ENCODE assay signal across 8 cellular contexts in genomic region chr10:92830478-92831389, GRCh38. TPM values are rescaled to one million over a fixed set of nuclear protein-coding genes. Genes with fewer than 3 reads are reported as not detected.
DNase-seq lines count a peak whose midpoint lies in the region; TF ChIP-seq lines count a peak whose summit lies in the region.

No MANE protein-coding gene starts in this region.

- DNase-seq in GM06990 (ENCODE audit: extremely low read depth, insufficient read length), result no peak
- peak; percentile 82 for DNase-seq in dermis blood vessel endothelial cell
- DNase-seq in NCI-H446 treated with DMSO at 0.1 percent for 48 hours (lab: John Stamatoyannopoulos, UW), result no peak
- DNase-seq in nephron progenitor cell, result no peak
- no peak for DNase-seq in DMS 273 (lab: John Stamatoyannopoulos, UW; ENCODE audit: unreplicated experiment)
- DNase-seq in NCI-H345 treated with DMSO at 0.1 percent for 48 hours (lab: John Stamatoyannopoulos, UW; ENCODE audit: unreplicated experiment), result no peak

- H3K4me3 ChIP-seq in GM06990 (replicated peaks; ENCODE audit: low read depth, low read length) (peak overlapping the region; percentile 36), SU-DHL-6 (ENCODE audit: insufficient read depth, low read length, poor library complexity, severe bottlenecking) (no peak overlapping the region), skeletal muscle tissue (ENCODE audit: low read length in 3 of 3) (peak overlapping the region in 2 of 3 donors; percentile 1 to 3)

- H3K9me3 ChIP-seq in SU-DHL-6 (ENCODE audit: insufficient read depth, low read length) (no peaks in the 10 kb centered on the region), skeletal muscle tissue (ENCODE audit: control insufficient read depth in 3 of 3, low read length in 3 of 3) (no peaks in the 10 kb centered on the region)

- peak overlapping the region; percentile 49 for H2AFZ ChIP-seq in SU-DHL-6 (ENCODE audit: low read depth, low read length, severe bottlenecking)

- H3K9ac ChIP-seq in SU-DHL-6 (ENCODE audit: low read length) (peak overlapping the region; percentile 29; the same call in 1 of the 2 replicates), skeletal muscle tissue (ENCODE audit: low read depth in 1 of 3, low read length in 3 of 3) (no peak overlapping the region)

- H3K4me1 Mint-ChIP-seq in nephron progenitor cell, result peaks cover 12% of the 10 kb centered on the region

- no peaks in the 10 kb centered on the region for H3K79me2 ChIP-seq in SU-DHL-6 (ENCODE audit: insufficient read depth, low read length)

- no peaks in the 10 kb centered on the region for H3K9me3 Mint-ChIP-seq in nephron progenitor cell

- H3K27ac ChIP-seq in SU-DHL-6 (ENCODE audit: low read depth, low read length) (no peak overlapping the region), skeletal muscle tissue (ENCODE audit: low read depth, low read length) (no peak overlapping the region)

- H3K27me3 ChIP-seq in GM06990 (replicated peaks; ENCODE audit: control insufficient read depth, insufficient read depth, low read length) (no peaks in the 10 kb centered on the region; the same call in 1 of the 2 replicates), SU-DHL-6 (ENCODE audit: low read length) (no peaks in the 10 kb centered on the region), skeletal muscle tissue (ENCODE audit: control insufficient read depth in 3 of 3, insufficient read depth in 3 of 3, low read length in 3 of 3) (no peaks in the 10 kb centered on the region)

- no peak overlapping the region for H3K27ac Mint-ChIP-seq in nephron progenitor cell

- H3K27me3 Mint-ChIP-seq in nephron progenitor cell (ENCODE audit: low read depth, poor library complexity), result no peaks in the 10 kb centered on the region

- no peaks in the 10 kb centered on the region for H3K36me3 Mint-ChIP-seq in nephron progenitor cell (ENCODE audit: low read depth)

- H3F3A ChIP-seq in SU-DHL-6 (ENCODE audit: insufficient read depth), result no peaks in the 10 kb centered on the region

- no peak for TF ChIP-seq CTCF in GM06990 (IDR thresholded peaks at IDR 0.05; ENCODE audit: insufficient read depth, low read length, poor library complexity, severe bottlenecking)
- no peak for TF ChIP-seq CTCF in SU-DHL-6 (IDR thresholded peaks at IDR 0.05; ENCODE audit: insufficient read depth, low read length, poor library complexity, severe bottlenecking)
- TF ChIP-seq CTCF in nephron progenitor cell (IDR thresholded peaks at IDR 0.05), result no peak

- peaks cover 7 to 14% (median 14%) of the 10 kb centered on the region in 3 donors for H3K4me1 ChIP-seq in skeletal muscle tissue (ENCODE audit: control insufficient read depth in 3 of 3, insufficient read depth in 3 of 3, low read length in 3 of 3)

- no peaks in the 10 kb centered on the region for H3K36me3 ChIP-seq in GM06990 (ENCODE audit: control insufficient read depth, insufficient read depth, low read length)
- no peaks in the 10 kb centered on the region for H3K36me3 ChIP-seq in SU-DHL-6 (ENCODE audit: low read length)
- H3K36me3 ChIP-seq in skeletal muscle tissue (ENCODE audit: control insufficient read depth in 3 of 3, insufficient read depth in 3 of 3, low read length in 3 of 3), result no peaks in the 10 kb centered on the region

- H3K9me2 ChIP-seq in SU-DHL-6 (replicated peaks; ENCODE audit: insufficient read depth, low read length), result no peaks in the 10 kb centered on the region

- no peak overlapping the region for H3K4me3 Mint-ChIP-seq in nephron progenitor cell

- H3K4me2 ChIP-seq in SU-DHL-6 (ENCODE audit: low read depth, low read length, poor library complexity, severe bottlenecking), result peak overlapping the region; percentile 38

- H4K20me1 ChIP-seq in SU-DHL-6 (ENCODE audit: low read depth, low read length), result no peaks in the 10 kb centered on the region

RNA-seq across cellular contexts. Expression of gene EXOC6, which starts 17.6 kb away (rescaled TPM):
- 364 and 485 TPM in 2 replicates for total RNA-seq in dermis blood vessel endothelial cell
- total RNA-seq in skeletal muscle tissue, result 54.8 TPM
